Comparison of ENCODE assay signal across 8 cellular contexts in genomic region chr11:31509412-31510345, GRCh38. TPM values are rescaled to one million over a fixed set of nuclear protein-coding genes. Genes with fewer than 3 reads are reported as not detected.
DNase-seq lines count a peak whose midpoint lies in the region; ATAC-seq and TF ChIP-seq lines count a peak whose summit lies in the region.

A gene with protein sequence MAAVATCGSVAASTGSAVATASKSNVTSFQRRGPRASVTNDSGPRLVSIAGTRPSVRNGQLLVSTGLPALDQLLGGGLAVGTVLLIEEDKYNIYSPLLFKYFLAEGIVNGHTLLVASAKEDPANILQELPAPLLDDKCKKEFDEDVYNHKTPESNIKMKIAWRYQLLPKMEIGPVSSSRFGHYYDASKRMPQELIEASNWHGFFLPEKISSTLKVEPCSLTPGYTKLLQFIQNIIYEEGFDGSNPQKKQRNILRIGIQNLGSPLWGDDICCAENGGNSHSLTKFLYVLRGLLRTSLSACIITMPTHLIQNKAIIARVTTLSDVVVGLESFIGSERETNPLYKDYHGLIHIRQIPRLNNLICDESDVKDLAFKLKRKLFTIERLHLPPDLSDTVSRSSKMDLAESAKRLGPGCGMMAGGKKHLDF (plus strand): TSS chr11:31509767. CDS start chr11:31509785, 18 bp downstream.
A gene with protein sequence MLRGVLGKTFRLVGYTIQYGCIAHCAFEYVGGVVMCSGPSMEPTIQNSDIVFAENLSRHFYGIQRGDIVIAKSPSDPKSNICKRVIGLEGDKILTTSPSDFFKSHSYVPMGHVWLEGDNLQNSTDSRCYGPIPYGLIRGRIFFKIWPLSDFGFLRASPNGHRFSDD (minus strand): TSS chr11:31509622. CDS start chr11:31463276, 46,346 bp downstream.

- CTCF ChIA-PET in BJ (lab: Yijun Ruan, JAX), result interaction anchor here (0.6 to 0.8 kb wide), 2 partner anchors 104 to 1386 kb away, joined by 3 to 5 read pairs; no protein-coding TSS in a partner anchor

- H3K4me3 ChIP-seq in BJ (ENCODE audit: low read depth, low read length), result peak within 1 kb of the TSS; percentile 59
- H3K4me3 ChIP-seq in coronary artery, result peak within 1 kb of the TSS; percentile 91

- H3K4me3 Mint-ChIP-seq in activated CD4-positive, alpha-beta T cell treated with anti-CD3 and anti-CD28 coated beads, Interleukin-2, amount 10 ng/mL, durations not matched to agents 24 days and 14 days, result peak within 1 kb of the TSS; percentile 96

- peak within 1 kb of the TSS; percentile 91 for H3K27ac Mint-ChIP-seq in activated CD4-positive, alpha-beta T cell treated with anti-CD3 and anti-CD28 coated beads, Interleukin-2, amount 10 ng/mL, durations not matched to agents 24 days and 14 days

- intact Hi-C loops in activated CD4-positive, alpha-beta T cell treated with anti-CD3 and anti-CD28 coated beads, Interleukin-2, amount 10 ng/mL, durations not matched to agents 24 days and 14 days (cut with micrococcal nuclease), result loop anchor here (1.0 to 10.0 kb wide), 4 partner anchors 111 to 1075 kb away; partner anchors contain the start of genes DCDC1, DNAJC24, EIF3M and RCN1

- no peaks in the 10 kb centered on the region for H3K36me3 ChIP-seq in BJ (ENCODE audit: control insufficient read depth, insufficient read depth, low read length)

- no peaks in the 10 kb centered on the region for H3K27me3 ChIP-seq in BJ (ENCODE audit: control insufficient read depth, insufficient read depth, low read length)

- H3K4me1 Mint-ChIP-seq in activated CD4-positive, alpha-beta T cell treated with anti-CD3 and anti-CD28 coated beads, Interleukin-2, amount 10 ng/mL, durations not matched to agents 24 days and 14 days, result peaks cover 25% of the 10 kb centered on the region

- H3K36me3 Mint-ChIP-seq in activated CD4-positive, alpha-beta T cell treated with anti-CD3 and anti-CD28 coated beads, Interleukin-2, amount 10 ng/mL, durations not matched to agents 24 days and 14 days (ENCODE audit: low read depth), result peaks cover 7% of the 10 kb centered on the region

- ATAC-seq in GM19324 (IDR thresholded peaks at IDR 0.05; ENCODE audit: low FRiP score, unreplicated experiment), result peak; percentile 100
- peak; percentile 99 for ATAC-seq in HG03469 (IDR thresholded peaks at IDR 0.05; ENCODE audit: unreplicated experiment)
- ATAC-seq in left lobe of liver, result peak; percentile 98

- no peaks in the 10 kb centered on the region for H3K9me3 Mint-ChIP-seq in activated CD4-positive, alpha-beta T cell treated with anti-CD3 and anti-CD28 coated beads, Interleukin-2, amount 10 ng/mL, durations not matched to agents 24 days and 14 days

- DNase-seq in BJ (ENCODE audit: low read depth), result peak; percentile 76
- DNase-seq in NCI-H526 treated with DMSO at 0.1 percent for 48 hours (lab: John Stamatoyannopoulos, UW), result peak; percentile 99
- peak; percentile 99 for DNase-seq in activated CD4-positive, alpha-beta T cell treated with anti-CD3 and anti-CD28 coated beads, Interleukin-2, amount 10 ng/mL, durations not matched to agents 24 days and 14 days
- DNase-seq in coronary artery (ENCODE audit: low spot score), result peak; percentile 96
- DNase-seq in left lobe of liver (ENCODE audit: low spot score), result peak; percentile 97
- DNase-seq in stimulated activated CD4-positive, alpha-beta T cell treated with anti-CD3 and anti-CD28 coated beads, Interleukin-2, amount 100 ng/mL, for 4 hours (ENCODE audit: low read depth), result peak; percentile 93

- H3K27ac ChIP-seq in coronary artery, result peak within 1 kb of the TSS; percentile 68 to 88

- POLR2A ChIA-PET in BJ (lab: Charles Lee), result no interaction called here

- no peaks in the 10 kb centered on the region for H3K27me3 Mint-ChIP-seq in activated CD4-positive, alpha-beta T cell treated with anti-CD3 and anti-CD28 coated beads, Interleukin-2, amount 10 ng/mL, durations not matched to agents 24 days and 14 days

- TF ChIP-seq CTCF in BJ (IDR thresholded peaks at IDR 0.05; ENCODE audit: insufficient read depth, low read depth, low read length), result no peak
- no peak for TF ChIP-seq CTCF in coronary artery (IDR thresholded peaks at IDR 0.05)

RNA-seq across cellular contexts. Expression of the first gene that starts in this region (rescaled TPM):
- 11.8 and 17.5 TPM in 2 replicates for polyA plus RNA-seq in BJ (2011; rRNA removed)
- 9.2 and 13.8 TPM in 2 replicates for polyA minus RNA-seq in BJ (2011; rRNA and poly(A)+ RNA removed)
- total RNA-seq in activated CD4-positive, alpha-beta T cell treated with anti-CD3 and anti-CD28 coated beads, Interleukin-2, amount 10 ng/mL, durations not matched to agents 24 days and 14 days, result 17.4 and 20.6 TPM in 2 replicates
- 7.4 TPM for total RNA-seq in left lobe of liver

RNA-seq across cellular contexts. Expression of the second gene that starts in this region (rescaled TPM):
- polyA plus RNA-seq in BJ (2011; rRNA removed), result 8.0 and 19.0 TPM in 2 replicates
- polyA minus RNA-seq in BJ (2011; rRNA and poly(A)+ RNA removed), result 2.7 and 3.9 TPM in 2 replicates
- 24.0 and 27.2 TPM in 2 replicates for total RNA-seq in activated CD4-positive, alpha-beta T cell treated with anti-CD3 and anti-CD28 coated beads, Interleukin-2, amount 10 ng/mL, durations not matched to agents 24 days and 14 days
- 11.4 TPM for total RNA-seq in left lobe of liver

Comparison
In these comparisons a context has a peak if more than half of its experiments do, and no peak if none do; other contexts are left out.
1. Peak in every context shown above with its lines: DNase-seq, ATAC-seq, H3K4me3 ChIP-seq and H3K27ac ChIP-seq.